In the genomic region with DNA sequence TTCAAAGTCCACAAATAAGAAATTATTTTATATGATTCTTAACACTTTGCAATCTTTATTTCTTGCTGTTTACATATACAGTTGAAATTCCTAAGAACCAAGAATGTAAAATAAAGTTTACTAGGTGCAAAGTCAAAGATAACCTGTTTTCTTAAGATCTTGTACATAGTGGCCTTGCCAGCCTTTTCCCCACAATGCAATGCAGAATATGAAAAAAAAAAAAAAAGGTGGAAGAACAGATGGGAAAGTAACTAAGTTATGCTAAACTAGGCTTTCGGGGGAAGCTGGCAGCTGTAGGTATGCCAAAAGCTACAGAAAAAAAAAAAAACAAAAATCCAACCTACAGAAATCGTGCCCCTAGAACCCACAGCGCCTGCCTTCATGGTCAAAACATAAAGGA, we compare ENCODE assay signal across 18 cellular contexts.
DNase-seq lines count a peak whose midpoint lies in the region; ATAC-seq, FAIRE-seq and TF ChIP-seq lines count a peak whose summit lies in the region.
"Had no signal": no experiment of that assay in that cellular context is flagged by ENCODE, and none has a peak within 500 bp of the region (broad histone marks: within the 10 kb centered on the region; RNA-seq: fewer than 3 reads in every experiment).

No MANE protein-coding gene starts in this region.

- no peaks in the 10 kb centered on the region for H3K9me2 ChIP-seq in GM23248 (ENCODE audit: insufficient read depth)

- ATAC-seq in Right ventricle myocardium inferior: no peak
- ATAC-seq: GM12878 had no signal

- H3K36me3 ChIP-seq in GM23248 (ENCODE audit: low read depth) (no peaks in the 10 kb centered on the region), parathyroid adenoma (ENCODE audit: control insufficient read depth, insufficient read depth, low read length) (no peaks in the 10 kb centered on the region)
- H3K36me3 ChIP-seq: HAP-1, SJSA1 had no signal

- H3K4me2 ChIP-seq in GM23248 (ENCODE audit: unreplicated experiment) (peak overlapping the region; percentile 69), parathyroid adenoma (ENCODE audit: low read length) (peak overlapping the region; percentile 20)

- H2AFZ ChIP-seq in GM23248: peak overlapping the region; percentile 69
- H2AFZ ChIP-seq in parathyroid adenoma: no peak overlapping the region

- 12 to 15% methylated on average over 3 of the region's 3 CpGs for WGBS in GM23248 (ENCODE audit: low coverage in 1 of 2, low lambda C conversion rate in 2 of 2, missing lambda C conversion rate in 2 of 2), 2 experiments

- no peaks in the 10 kb centered on the region for H4K20me1 ChIP-seq in GM23248 (ENCODE audit: insufficient read depth)

- no peak for TF ChIP-seq CTCF in fibroblast of villous mesenchyme (IDR thresholded peaks at IDR 0.05; ENCODE audit: insufficient read depth, low read depth, low read length)
- TF ChIP-seq CTCF in parathyroid adenoma (IDR thresholded peaks at IDR 0.05): no peak

- DNase-seq in GM23248 (peak; percentile 11), OCI-M1 (lab: John Stamatoyannopoulos, UW) (peak; percentile 65), fibroblast of villous mesenchyme (ENCODE audit: low read depth) (no peak), frontal cortex (ENCODE audit: low spot score in 2 of 2) (no peak), Right ventricle myocardium inferior (ENCODE audit: missing footprints) (no peak), ureter (ENCODE audit: low spot score) (no peak)
- DNase-seq: COR-L47, DMS53, NCI-H1092, NCI-H345, NCI-H748 treated with DMSO at 0.1 percent for 48 hours, RPMI8226 had no signal

- in situ Hi-C loops in GM23248 (cut with MboI): no loop called here

- FAIRE-seq in frontal cortex (lab: Jason Lieb, UNC): no peak
- FAIRE-seq: GM12878, GM19239 had no signal

- H3K27me3 ChIP-seq in GM23248 (replicated peaks; ENCODE audit: insufficient read depth) (no peaks in the 10 kb centered on the region), parathyroid adenoma (ENCODE audit: control insufficient read depth, insufficient read depth, low read length) (no peaks in the 10 kb centered on the region)
- H3K27me3 ChIP-seq: SJSA1 had no signal

- H3K4me3 ChIP-seq in GM23248 (peak overlapping the region; percentile 59), fibroblast of villous mesenchyme (ENCODE audit: low read depth, low read length) (peak overlapping the region; percentile 13), parathyroid adenoma (ENCODE audit: low read depth, low read length) (no peak overlapping the region)
- H3K4me3 ChIP-seq: GM12878, HAP-1, SJSA1 had no signal

- H3K9ac ChIP-seq in GM23248: peak overlapping the region; percentile 42
- H3K9ac ChIP-seq in parathyroid adenoma: no peak overlapping the region

- H3F3A ChIP-seq in GM23248 (ENCODE audit: insufficient read depth): peaks cover 5% of the 10 kb centered on the region; the same call in 1 of the 2 replicates

- no peak overlapping the region for H3K27ac ChIP-seq in GM23248
- H3K27ac ChIP-seq in parathyroid adenoma: no peak overlapping the region
- H3K27ac ChIP-seq: C4-2B, SJSA1 had no signal

- H3K79me2 ChIP-seq in GM23248 (ENCODE audit: insufficient read depth): no peaks in the 10 kb centered on the region
- no peaks in the 10 kb centered on the region for H3K79me2 ChIP-seq in parathyroid adenoma

- H3K4me1 ChIP-seq in GM23248 (ENCODE audit: insufficient read depth) (peaks cover 12% of the 10 kb centered on the region), parathyroid adenoma (no peaks in the 10 kb centered on the region)
- H3K4me1 ChIP-seq: HAP-1, SJSA1 had no signal

- intact Hi-C loops in Right ventricle myocardium inferior (cut with DNase I): no loop called here

- no peaks in the 10 kb centered on the region for H3K9me3 ChIP-seq in GM23248 (ENCODE audit: low read depth)
- H3K9me3 ChIP-seq in parathyroid adenoma (ENCODE audit: control insufficient read depth, low read length): no peaks in the 10 kb centered on the region
- H3K9me3 ChIP-seq: HAP-1, SJSA1 had no signal

Comparison
In these comparisons a context has a peak if more than half of its experiments do, and no peak if none do; other contexts are left out.
1. DNase-seq: peak in GM23248 (single experiment) and OCI-M1 (single experiment); none in fibroblast of villous mesenchyme (single experiment), frontal cortex (0 of 2), Right ventricle myocardium inferior (single experiment) and ureter (single experiment).